Comparison of ENCODE assay signal across 11 cellular contexts in genomic region chr7:150875791-150876190, GRCh38. TPM values are rescaled to one million over a fixed set of nuclear protein-coding genes. Genes with fewer than 3 reads are reported as not detected.
A peak's percentile ranks its signal among the peaks of the same experiment; 100 is the strongest.
DNase-seq lines count a peak whose midpoint lies in the region; ATAC-seq and TF ChIP-seq lines count a peak whose summit lies in the region.
"Had no signal": no experiment of that assay in that cellular context is flagged by ENCODE, and none has a peak within 500 bp of the region (broad histone marks: within the 10 kb centered on the region; RNA-seq: fewer than 3 reads in every experiment).

No MANE protein-coding gene starts in this region.

- peaks cover 11% of the 10 kb centered on the region for H3K27me3 ChIP-seq in Panc1 (ENCODE audit: control insufficient read depth, insufficient read depth, low read length)

- DNase-seq in NCI-H2107 treated with DMSO at 0.1 percent for 48 hours (lab: John Stamatoyannopoulos, UW; ENCODE audit: unreplicated experiment) (peak; percentile 21), NCI-H2107 (lab: John Stamatoyannopoulos, UW) (no peak), H4 (ENCODE audit: low spot score) (peak; percentile 36), Panc1 (ENCODE audit: low read depth, low spot score) (no peak), islet precursor cell (peak; percentile 21), LoVo (ENCODE audit: low spot score) (no peak)
- no peak for DNase-seq in natural killer cell treated with Interleukin-12 subunit alpha and Interleukin-12 subunit beta and Interleukin-15 and Interleukin-18, amount 100 ng/mL, for 72 hours (ENCODE audit: low spot score)
- DNase-seq in naive thymus-derived CD8-positive, alpha-beta T cell = no peak
- DNase-seq: activated T-cell treated with anti-CD3 and anti-CD28 coated beads, Interleukin-2, amount 50 U/mL, for 4 hours had no signal

- H3K9me3 ChIP-seq in Panc1 (ENCODE audit: control insufficient read depth, insufficient read depth, low read depth, low read length) = no peaks in the 10 kb centered on the region
- H3K9me3 ChIP-seq: neutrophil had no signal

- H3K4me3 Mint-ChIP-seq in natural killer cell treated with Interleukin-12 subunit alpha and Interleukin-12 subunit beta and Interleukin-15 and Interleukin-18, amount 100 ng/mL, for 72 hours = no peak overlapping the region
- H3K4me3 Mint-ChIP-seq in naive thymus-derived CD8-positive, alpha-beta T cell = peak overlapping the region in 1 of 10 donors; percentile 55
- H3K4me3 Mint-ChIP-seq: activated T-cell treated with anti-CD3 and anti-CD28 coated beads, Interleukin-2, amount 50 U/mL, for 4 hours; stimulated activated effector memory CD8-positive, alpha-beta T cell treated with anti-CD3 and anti-CD28 coated beads, Interleukin-12 subunit alpha, Interleukin-12 subunit beta, amount 100 ng/mL, for 72 hours had no signal

- H3K4me1 Mint-ChIP-seq in natural killer cell treated with Interleukin-12 subunit alpha and Interleukin-12 subunit beta and Interleukin-15 and Interleukin-18, amount 100 ng/mL, for 72 hours (ENCODE audit: low read depth in 2 of 2) = peaks cover 4 to 19% of the 10 kb centered on the region in 2 donors
- peaks cover 9 to 30% (median 21%) of the 10 kb centered on the region in 4 donors for H3K4me1 Mint-ChIP-seq in naive thymus-derived CD8-positive, alpha-beta T cell

- ATAC-seq in Panc1 = peak; percentile 65; the same call in 1 of the 2 replicates
- ATAC-seq in natural killer cell treated with Interleukin-12 subunit alpha and Interleukin-12 subunit beta and Interleukin-15 and Interleukin-18, amount 100 ng/mL, for 72 hours = no peak
- no peak for ATAC-seq in naive thymus-derived CD8-positive, alpha-beta T cell
- ATAC-seq: activated T-cell treated with anti-CD3 and anti-CD28 coated beads, Interleukin-2, amount 50 U/mL, for 4 hours; stimulated activated effector memory CD8-positive, alpha-beta T cell treated with anti-CD3 and anti-CD28 coated beads, Interleukin-12 subunit alpha, Interleukin-12 subunit beta, amount 100 ng/mL, for 72 hours had no signal

- CTCF ChIA-PET in Panc1 (lab: Charles Lee) = interaction anchor here (0.6 to 1.3 kb wide), 7 partner anchors 10 to 1539 kb away, joined by 3 to 17 read pairs (median 3); no protein-coding TSS in a partner anchor

- H3K27ac Mint-ChIP-seq in natural killer cell treated with Interleukin-12 subunit alpha and Interleukin-12 subunit beta and Interleukin-15 and Interleukin-18, amount 100 ng/mL, for 72 hours = no peak overlapping the region
- peak overlapping the region in 1 of 10 donors; percentile 76 for H3K27ac Mint-ChIP-seq in naive thymus-derived CD8-positive, alpha-beta T cell
- H3K27ac Mint-ChIP-seq: stimulated activated effector memory CD8-positive, alpha-beta T cell treated with anti-CD3 and anti-CD28 coated beads, Interleukin-12 subunit alpha, Interleukin-12 subunit beta, amount 100 ng/mL, for 72 hours had no signal

- H3K27ac ChIP-seq in Panc1 (ENCODE audit: low read length) = no peak overlapping the region
- H3K27ac ChIP-seq: neutrophil had no signal

- intact Hi-C loops in Panc1 (cut with micrococcal nuclease; ENCODE audit: unreplicated experiment) = loop anchor here (5.0 kb wide), 2 partner anchors 93 to 428 kb away; no protein-coding TSS in a partner anchor

- peaks cover 22% of the 10 kb centered on the region for H3K36me3 Mint-ChIP-seq in natural killer cell treated with Interleukin-12 subunit alpha and Interleukin-12 subunit beta and Interleukin-15 and Interleukin-18, amount 100 ng/mL, for 72 hours
- H3K36me3 Mint-ChIP-seq in naive thymus-derived CD8-positive, alpha-beta T cell = peaks cover 0 to 14% (median 5%) of the 10 kb centered on the region in 3 donors
- H3K36me3 Mint-ChIP-seq: stimulated activated effector memory CD8-positive, alpha-beta T cell treated with anti-CD3 and anti-CD28 coated beads, Interleukin-12 subunit alpha, Interleukin-12 subunit beta, amount 100 ng/mL, for 72 hours had no signal

- in situ Hi-C loops in Panc1 (cut with HindIII; ENCODE audit: low pct_unique_long_range_greater_than_20kb, low sequenced_read_pairs) = no loop called here

- BruUV-seq in Panc1 (replicated peaks; lab: Mats Ljungman, UMichigan) = no TSS peak

- no peaks in the 10 kb centered on the region for H3K36me3 ChIP-seq in Panc1 (ENCODE audit: control insufficient read depth, insufficient read depth, low read length)
- H3K36me3 ChIP-seq: neutrophil had no signal

- peaks cover 12% of the 10 kb centered on the region for H3K9me3 Mint-ChIP-seq in natural killer cell treated with Interleukin-12 subunit alpha and Interleukin-12 subunit beta and Interleukin-15 and Interleukin-18, amount 100 ng/mL, for 72 hours
- peaks cover 6 to 20% (median 15%) of the 10 kb centered on the region in 9 donors for H3K9me3 Mint-ChIP-seq in naive thymus-derived CD8-positive, alpha-beta T cell

- peaks cover 26 to 47% of the 10 kb centered on the region in 2 donors for H3K27me3 Mint-ChIP-seq in natural killer cell treated with Interleukin-12 subunit alpha and Interleukin-12 subunit beta and Interleukin-15 and Interleukin-18, amount 100 ng/mL, for 72 hours
- peaks cover 0 to 9% (median 0%) of the 10 kb centered on the region in 5 donors for H3K27me3 Mint-ChIP-seq in naive thymus-derived CD8-positive, alpha-beta T cell

- POLR2A ChIA-PET in Panc1 (lab: Charles Lee) = no interaction called here
- POLR2A ChIA-PET in naive thymus-derived CD8-positive, alpha-beta T cell (lab: Charles Lee) = no interaction called here

- peaks cover 2% of the 10 kb centered on the region; the same call in 1 of the 2 replicates for H3K4me1 ChIP-seq in Panc1 (ENCODE audit: control insufficient read depth, insufficient read depth, low read length)

- TF ChIP-seq CTCF in Panc1 (IDR thresholded peaks at IDR 0.05) = peak; percentile 35

- H3K4me3 ChIP-seq in Panc1 (ENCODE audit: low read depth in 2 of 2, low read length in 2 of 2) = no peak overlapping the region

RNA-seq across cellular contexts. Expression of gene AOC1, which starts 23.5 kb away (rescaled TPM):
- 0.31 TPM in 1 of 2 replicates, not detected in the other for total RNA-seq in H4 (2014; rRNA removed; shearing (Covaris generic))
- total RNA-seq in Panc1 (2021; ENCODE audit: unreplicated experiment) = 0.15 TPM
- polyA plus RNA-seq in Panc1 (2012; ENCODE audit: insufficient read length) = not detected
- not detected for total RNA-seq in natural killer cell treated with Interleukin-12 subunit alpha and Interleukin-12 subunit beta and Interleukin-15 and Interleukin-18, amount 100 ng/mL, for 72 hours
- total RNA-seq in naive thymus-derived CD8-positive, alpha-beta T cell = not detected
- polyA plus RNA-seq in naive thymus-derived CD8-positive, alpha-beta T cell = not detected

Comparison
In these comparisons a context has a peak if more than half of its experiments do, and no peak if none do; other contexts are left out.
1. DNase-seq: peak in NCI-H2107 treated with DMSO at 0.1 percent for 48 hours (single experiment), H4 (single experiment) and islet precursor cell (single experiment); none in NCI-H2107 (single experiment), Panc1 (single experiment), natural killer cell treated with Interleukin-12 subunit alpha and Interleukin-12 subunit beta and Interleukin-15 and Interleukin-18, amount 100 ng/mL, for 72 hours (single experiment), LoVo (single experiment) and naive thymus-derived CD8-positive, alpha-beta T cell (0 of 10).